In the genomic region with DNA sequence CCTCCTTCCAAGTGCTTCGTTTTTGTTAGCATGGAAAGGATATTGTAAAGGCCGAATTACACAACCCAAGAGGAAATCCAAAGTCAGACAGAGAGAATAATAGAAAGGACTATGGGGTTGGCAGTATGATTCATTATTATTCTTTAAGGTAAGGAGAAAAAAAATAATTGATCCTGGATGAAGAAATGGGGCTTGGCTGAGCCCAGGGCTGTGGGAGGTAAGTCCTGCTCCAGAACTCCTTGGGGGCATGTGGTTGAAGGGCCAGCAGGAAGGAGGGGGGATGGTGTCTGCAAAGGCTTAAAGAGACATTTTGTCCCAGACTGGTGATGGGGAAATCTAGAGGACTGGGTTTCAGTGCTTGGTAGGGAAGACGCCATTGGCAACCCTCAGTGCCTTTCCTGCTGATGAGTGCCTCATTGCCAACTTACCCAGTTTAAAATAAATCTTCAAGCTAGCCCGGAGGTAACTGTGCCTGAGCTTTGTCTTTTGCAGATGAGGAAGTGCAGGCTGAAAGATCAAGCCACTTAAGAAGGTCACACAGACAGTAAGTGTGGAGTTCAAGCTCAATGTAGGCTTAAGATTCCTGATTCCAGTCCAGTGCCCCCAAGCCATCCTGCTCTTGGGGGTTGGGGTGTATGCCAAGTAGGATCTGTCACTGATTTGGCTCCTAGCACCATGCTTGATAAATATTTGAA, we compare ENCODE assay signal across 1 cellular context.
TF ChIP-seq lines count a peak whose summit lies in the region.

No MANE protein-coding gene starts in this region.

TF ChIP-seq in WTC11, 78 proteins besides CTCF, POLR2A, EP300 and RAD21 (continued from another document):
- TF ChIP-seq, protein P1, sequence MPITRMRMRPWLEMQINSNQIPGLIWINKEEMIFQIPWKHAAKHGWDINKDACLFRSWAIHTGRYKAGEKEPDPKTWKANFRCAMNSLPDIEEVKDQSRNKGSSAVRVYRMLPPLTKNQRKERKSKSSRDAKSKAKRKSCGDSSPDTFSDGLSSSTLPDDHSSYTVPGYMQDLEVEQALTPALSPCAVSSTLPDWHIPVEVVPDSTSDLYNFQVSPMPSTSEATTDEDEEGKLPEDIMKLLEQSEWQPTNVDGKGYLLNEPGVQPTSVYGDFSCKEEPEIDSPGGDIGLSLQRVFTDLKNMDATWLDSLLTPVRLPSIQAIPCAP (CRISPR knock-in tag; IDR thresholded peaks at IDR 0.05), result no peak
- TF ChIP-seq, protein P2, sequence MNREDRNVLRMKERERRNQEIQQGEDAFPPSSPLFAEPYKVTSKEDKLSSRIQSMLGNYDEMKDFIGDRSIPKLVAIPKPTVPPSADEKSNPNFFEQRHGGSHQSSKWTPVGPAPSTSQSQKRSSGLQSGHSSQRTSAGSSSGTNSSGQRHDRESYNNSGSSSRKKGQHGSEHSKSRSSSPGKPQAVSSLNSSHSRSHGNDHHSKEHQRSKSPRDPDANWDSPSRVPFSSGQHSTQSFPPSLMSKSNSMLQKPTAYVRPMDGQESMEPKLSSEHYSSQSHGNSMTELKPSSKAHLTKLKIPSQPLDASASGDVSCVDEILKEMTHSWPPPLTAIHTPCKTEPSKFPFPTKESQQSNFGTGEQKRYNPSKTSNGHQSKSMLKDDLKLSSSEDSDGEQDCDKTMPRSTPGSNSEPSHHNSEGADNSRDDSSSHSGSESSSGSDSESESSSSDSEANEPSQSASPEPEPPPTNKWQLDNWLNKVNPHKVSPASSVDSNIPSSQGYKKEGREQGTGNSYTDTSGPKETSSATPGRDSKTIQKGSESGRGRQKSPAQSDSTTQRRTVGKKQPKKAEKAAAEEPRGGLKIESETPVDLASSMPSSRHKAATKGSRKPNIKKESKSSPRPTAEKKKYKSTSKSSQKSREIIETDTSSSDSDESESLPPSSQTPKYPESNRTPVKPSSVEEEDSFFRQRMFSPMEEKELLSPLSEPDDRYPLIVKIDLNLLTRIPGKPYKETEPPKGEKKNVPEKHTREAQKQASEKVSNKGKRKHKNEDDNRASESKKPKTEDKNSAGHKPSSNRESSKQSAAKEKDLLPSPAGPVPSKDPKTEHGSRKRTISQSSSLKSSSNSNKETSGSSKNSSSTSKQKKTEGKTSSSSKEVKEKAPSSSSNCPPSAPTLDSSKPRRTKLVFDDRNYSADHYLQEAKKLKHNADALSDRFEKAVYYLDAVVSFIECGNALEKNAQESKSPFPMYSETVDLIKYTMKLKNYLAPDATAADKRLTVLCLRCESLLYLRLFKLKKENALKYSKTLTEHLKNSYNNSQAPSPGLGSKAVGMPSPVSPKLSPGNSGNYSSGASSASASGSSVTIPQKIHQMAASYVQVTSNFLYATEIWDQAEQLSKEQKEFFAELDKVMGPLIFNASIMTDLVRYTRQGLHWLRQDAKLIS (CRISPR knock-in tag; IDR thresholded peaks at IDR 0.05; ENCODE audit: borderline replicate concordance), result no peak
